ENCODE assay signal across 20 cellular contexts in the genomic region with DNA sequence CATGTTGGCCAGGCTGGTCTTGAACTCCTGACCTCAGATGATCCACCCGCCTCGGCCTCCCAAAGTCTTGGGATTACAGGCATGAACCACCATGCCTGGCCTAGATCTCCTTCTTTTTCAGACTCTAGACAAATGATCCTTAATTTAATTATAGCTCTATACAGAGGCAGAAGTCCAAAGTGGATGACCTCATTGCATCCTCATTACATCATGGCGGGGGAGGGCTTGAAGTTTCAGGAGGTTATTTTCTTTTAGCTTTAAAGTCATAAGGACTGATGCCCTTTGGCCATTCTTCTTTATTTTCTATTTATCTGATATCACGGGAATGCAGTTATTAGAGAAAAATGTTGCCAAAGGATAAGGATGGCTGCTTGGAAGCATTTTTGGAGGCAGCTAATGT. TPM values are rescaled to one million over a fixed set of nuclear protein-coding genes. Genes with fewer than 3 reads are reported as not detected.
DNase-seq lines count a peak whose midpoint lies in the region; ATAC-seq and TF ChIP-seq lines count a peak whose summit lies in the region.
"Had no signal": no experiment of that assay in that cellular context is flagged by ENCODE, and none has a peak within 500 bp of the region (broad histone marks: within the 10 kb centered on the region; RNA-seq: fewer than 3 reads in every experiment).

No MANE protein-coding gene starts in this region.

- H3K4me3 Mint-ChIP-seq in MCF 10A (ENCODE audit: unreplicated experiment), result no peak overlapping the region
- H3K4me3 Mint-ChIP-seq: B cell; CD8-positive, alpha-beta T cell; H9 had no signal

- H4K20me1 ChIP-seq in mammary epithelial cell (ENCODE audit: insufficient read depth, low read length), result no peaks in the 10 kb centered on the region
- H4K20me1 ChIP-seq: BLaER1 treated with 17β-estradiol and CSF1 and Interleukin-3, amounts not matched to agents 10 nM and 100 nM had no signal

- TF ChIP-seq CTCF in mammary epithelial cell (conservative IDR thresholded peaks at IDR 0.05 in 1 of 2, IDR thresholded peaks at IDR 0.05 in 1 of 2; ENCODE audit: extremely low read depth in 1 of 2, insufficient read depth in 1 of 2, low read depth in 1 of 2, low read length in 2 of 2) (no peak), MCF 10A (IDR thresholded peaks at IDR 0.05; ENCODE audit: unreplicated experiment) (no peak), RWPE2 (IDR thresholded peaks at IDR 0.05; ENCODE audit: poor library complexity, severe bottlenecking) (no peak)

- H3K4me1 Mint-ChIP-seq in MCF 10A (ENCODE audit: insufficient read depth, unreplicated experiment), result peaks cover 25% of the 10 kb centered on the region
- H3K4me1 Mint-ChIP-seq: B cell had no signal

- peaks cover 5% of the 10 kb centered on the region for H3K36me3 Mint-ChIP-seq in MCF 10A (ENCODE audit: insufficient read depth, unreplicated experiment)
- H3K36me3 Mint-ChIP-seq: CD8-positive, alpha-beta T cell had no signal

- H3K4me1 ChIP-seq in mammary epithelial cell (ENCODE audit: insufficient read depth, low read length) (peaks cover 54% of the 10 kb centered on the region), RWPE2 (ENCODE audit: insufficient read depth, poor library complexity, severe bottlenecking) (peaks cover 43% of the 10 kb centered on the region)
- H3K4me1 ChIP-seq: BLaER1 treated with 17β-estradiol and CSF1 and Interleukin-3, amounts not matched to agents 10 nM and 100 nM had no signal

- no peak overlapping the region for H3K27ac Mint-ChIP-seq in MCF 10A (ENCODE audit: low read depth, unreplicated experiment)
- H3K27ac Mint-ChIP-seq: B cell; CD8-positive, alpha-beta T cell; H9 had no signal

- CTCF ChIA-PET in mammary epithelial cell (lab: Charles Lee; ENCODE audit: low non-redundant PET), result interaction anchor here (0.6 kb wide), 1 partner anchor 18 kb away, joined by 4 read pairs; no protein-coding TSS in a partner anchor
- CTCF ChIA-PET in MCF 10A (lab: Yijun Ruan, JAX), result interaction anchor here (0.6 to 2.0 kb wide), 14 partner anchors 8 to 751 kb away, joined by 3 to 9 read pairs (median 4); no protein-coding TSS in a partner anchor

- WGBS in mammary epithelial cell (ENCODE audit: low coverage, missing lambda C conversion rate), result 69% methylated on average over 4 of the region's 4 CpGs

- dilution Hi-C loops in mammary epithelial cell (cut with HindIII; ENCODE audit: low sequenced_read_pairs), result no loop called here

- intact Hi-C loops in mammary epithelial cell (cut with micrococcal nuclease), result no loop called here
- intact Hi-C loops in MCF 10A (cut with micrococcal nuclease), result no loop called here

- H3K9me3 Mint-ChIP-seq in MCF 10A (ENCODE audit: unreplicated experiment), result no peaks in the 10 kb centered on the region
- H3K9me3 Mint-ChIP-seq: CD8-positive, alpha-beta T cell; H9 had no signal

- H3K9me3 ChIP-seq in mammary epithelial cell (replicated peaks; ENCODE audit: insufficient read depth, low read length) (no peaks in the 10 kb centered on the region), RWPE2 (ENCODE audit: severe bottlenecking) (no peaks in the 10 kb centered on the region)
- H3K9me3 ChIP-seq: BLaER1 treated with 17β-estradiol and CSF1 and Interleukin-3, amounts not matched to agents 10 nM and 100 nM had no signal

- H3K36me3 ChIP-seq in mammary epithelial cell (ENCODE audit: insufficient read depth, low read length) (no peaks in the 10 kb centered on the region), RWPE2 (ENCODE audit: low read depth) (no peaks in the 10 kb centered on the region), H7 (replicated peaks; ENCODE audit: control insufficient read depth, insufficient read depth, low read length) (no peaks in the 10 kb centered on the region)
- H3K36me3 ChIP-seq: BLaER1 treated with 17β-estradiol and CSF1 and Interleukin-3, amounts not matched to agents 10 nM and 100 nM had no signal

- H3K27ac ChIP-seq in mammary epithelial cell (ENCODE audit: insufficient read depth, low read depth, low read length) (peak overlapping the region; percentile 59), RWPE2 (ENCODE audit: poor library complexity, severe bottlenecking) (peak overlapping the region; percentile 90), epithelial cell of prostate (peak overlapping the region; percentile 98)
- H3K27ac ChIP-seq: BLaER1 treated with 17β-estradiol and CSF1 and Interleukin-3, amounts not matched to agents 10 nM and 100 nM had no signal

- H3K4me2 ChIP-seq in mammary epithelial cell (ENCODE audit: insufficient read depth, low read depth, low read length), result peak overlapping the region; percentile 45
- H3K4me2 ChIP-seq: BLaER1 treated with 17β-estradiol and CSF1 and Interleukin-3, amounts not matched to agents 10 nM and 100 nM had no signal

- in situ Hi-C loops in mammary epithelial cell (cut with MboI; ENCODE audit: low sequenced_read_pairs in 2 of 2), result loop anchor here in 1 of 2 donors (10.0 kb wide), 1 partner anchor 139 kb away; no protein-coding TSS in a partner anchor

- BruUV-seq in mammary epithelial cell (replicated peaks; lab: Mats Ljungman, UMichigan), result TSS peak; percentile 31
- BruUV-seq in MCF 10A (replicated peaks; lab: Mats Ljungman, UMichigan), result no TSS peak

- POLR2A ChIA-PET in MCF 10A (lab: Yijun Ruan, JAX), result interaction anchor here (0.8 to 1.7 kb wide), 5 partner anchors 12 to 177 kb away, joined by 4 to 10 read pairs (median 4); no protein-coding TSS in a partner anchor

- H3K4me3 ChIP-seq in mammary epithelial cell (replicated peaks in 1 of 3; ENCODE audit: insufficient read depth in 1 of 3, low read depth in 2 of 3, low read length in 3 of 3) (no peak overlapping the region), RWPE2 (ENCODE audit: severe bottlenecking) (no peak overlapping the region), H7 (ENCODE audit: insufficient read depth, low read depth, low read length) (no peak overlapping the region)
- H3K4me3 ChIP-seq: BLaER1 treated with 17β-estradiol and CSF1 and Interleukin-3, amounts not matched to agents 10 nM and 100 nM; GM12878 had no signal

- peak; percentile 1 for DNase-seq in mammary epithelial cell
- DNase-seq in MCF 10A (ENCODE audit: unreplicated experiment), result no peak
- DNase-seq in RWPE2 (ENCODE audit: low spot score), result no peak
- no peak for DNase-seq in epithelial cell of prostate (ENCODE audit: low read depth, low spot score)
- DNase-seq in H7, result no peak
- no peak for DNase-seq in NCI-H1092 treated with DMSO at 0.1 percent for 48 hours (lab: John Stamatoyannopoulos, UW)
- no peak for DNase-seq in Ammon's horn (ENCODE audit: low spot score)
- DNase-seq: 8988T; CD8-positive, alpha-beta T cell; COR-L47; DMS 273 treated with DMSO at 0.1 percent for 48 hours; DMS53; DND-41; EL; GOT3; H9 had no signal

- H3K9ac ChIP-seq in mammary epithelial cell (ENCODE audit: insufficient read depth, low read length), result no peak overlapping the region
- H3K9ac ChIP-seq: BLaER1 treated with 17β-estradiol and CSF1 and Interleukin-3, amounts not matched to agents 10 nM and 100 nM had no signal

- H3K27me3 Mint-ChIP-seq in MCF 10A (ENCODE audit: insufficient read depth, unreplicated experiment), result no peaks in the 10 kb centered on the region

- H2AFZ ChIP-seq in mammary epithelial cell (ENCODE audit: low read depth, low read length), result peak overlapping the region; percentile 52

- H3K27me3 ChIP-seq in mammary epithelial cell (ENCODE audit: insufficient read depth, low read length) (no peaks in the 10 kb centered on the region), RWPE2 (ENCODE audit: insufficient read depth, poor library complexity, severe bottlenecking) (no peaks in the 10 kb centered on the region), H7 (ENCODE audit: control insufficient read depth, insufficient read depth, low read length) (no peaks in the 10 kb centered on the region)
- H3K27me3 ChIP-seq: BLaER1 treated with 17β-estradiol and CSF1 and Interleukin-3, amounts not matched to agents 10 nM and 100 nM had no signal

- ATAC-seq in RWPE2 (ENCODE audit: low read depth), result no peak
- ATAC-seq: CD8-positive, alpha-beta T cell; GM12878 had no signal

- H3K79me2 ChIP-seq in mammary epithelial cell (ENCODE audit: insufficient read depth, low read length), result no peaks in the 10 kb centered on the region

RNA-seq across cellular contexts. Expression of a gene that starts 14.1 kb away (rescaled TPM):
- 10 to 100 TPM in 1 of 2 donors, 1 to 10 TPM in 1; 9.3 to 14.7 TPM for total RNA-seq in mammary epithelial cell
- polyA plus RNA-seq in mammary epithelial cell, result 5.0 TPM
- 5.9 TPM for polyA minus RNA-seq in mammary epithelial cell
- total RNA-seq in MCF 10A (2022), result 7.5 and 12.9 TPM in 2 replicates
- total RNA-seq in H7 (2014; rRNA removed; shearing (Covaris generic)), result 13.9 and 16.3 TPM in 2 replicates
- total RNA-seq: CD8-positive, alpha-beta T cell had no signal
- polyA plus RNA-seq: AG04450 had no signal
